Comparison of ENCODE assay signal across 12 cellular contexts in genomic region chr9:33137271-33137670, GRCh38. TPM values are rescaled to one million over a fixed set of nuclear protein-coding genes. Genes with fewer than 3 reads are reported as not detected.
DNase-seq lines count a peak whose midpoint lies in the region; ATAC-seq and TF ChIP-seq lines count a peak whose summit lies in the region.
"Had no signal": no experiment of that assay in that cellular context is flagged by ENCODE, and none has a peak within 500 bp of the region (broad histone marks: within the 10 kb centered on the region; RNA-seq: fewer than 3 reads in every experiment).

No MANE protein-coding gene starts in this region.

- H3K4me2 ChIP-seq in BLaER1 treated with 17β-estradiol and CSF1 and Interleukin-3, amounts not matched to agents 10 nM and 100 nM = peak overlapping the region; percentile 73 to 95 (median 91)

- 76 to 92% (median 79%) methylated on average over 2 to 3 of the region's 3 CpGs for WGBS in adrenal gland, 4 donors

- no peaks in the 10 kb centered on the region for H3K27me3 ChIP-seq in BLaER1 treated with 17β-estradiol and CSF1 and Interleukin-3, amounts not matched to agents 10 nM and 100 nM
- no peaks in the 10 kb centered on the region for H3K27me3 ChIP-seq in CD8-positive, alpha-beta T cell (ENCODE audit: insufficient read depth, low read length)
- H3K27me3 ChIP-seq in adrenal gland = no peaks in the 10 kb centered on the region

- H3K4me3 ChIP-seq in BLaER1 treated with 17β-estradiol and CSF1 and Interleukin-3, amounts not matched to agents 10 nM and 100 nM = no peak overlapping the region
- peak overlapping the region; percentile 9 for H3K4me3 ChIP-seq in CD8-positive, alpha-beta T cell (ENCODE audit: low read depth, low read length)
- H3K4me3 ChIP-seq in adrenal gland = no peak overlapping the region
- H3K4me3 ChIP-seq: lung, psoas muscle had no signal

- no peak for TF ChIP-seq POLR2A in adrenal gland (IDR thresholded peaks at IDR 0.05)

- no peak for DNase-seq in CD8-positive, alpha-beta T cell
- DNase-seq in adrenal gland (peak in 1 of 7 donors; percentile 40), natural killer cell (no peak), NCI-H526 (lab: John Stamatoyannopoulos, UW) (no peak), left colon (no peak), midbrain (lab: John Stamatoyannopoulos, UW) (no peak), cortex of kidney (lab: John Stamatoyannopoulos, UW) (no peak)
- DNase-seq: NCI-H446, psoas muscle, SHP77 had no signal

- H3K9me3 Mint-ChIP-seq in CD8-positive, alpha-beta T cell = no peaks in the 10 kb centered on the region
- H3K9me3 Mint-ChIP-seq in natural killer cell = no peaks in the 10 kb centered on the region

- peak overlapping the region; percentile 83 for H3K27ac Mint-ChIP-seq in CD8-positive, alpha-beta T cell
- peak overlapping the region; percentile 89 to 98 for H3K27ac Mint-ChIP-seq in natural killer cell

- ATAC-seq in CD8-positive, alpha-beta T cell = no peak
- no peak for ATAC-seq in natural killer cell
- no peak for ATAC-seq in left colon
- ATAC-seq: psoas muscle had no signal

- H3K9ac ChIP-seq in BLaER1 treated with 17β-estradiol and CSF1 and Interleukin-3, amounts not matched to agents 10 nM and 100 nM = peak overlapping the region; percentile 49 to 85 (median 76); a peak in 17 of 22 replicates

- H3K9me3 ChIP-seq in BLaER1 treated with 17β-estradiol and CSF1 and Interleukin-3, amounts not matched to agents 10 nM and 100 nM (replicated peaks in 1 of 11) = no peaks in the 10 kb centered on the region
- no peaks in the 10 kb centered on the region for H3K9me3 ChIP-seq in CD8-positive, alpha-beta T cell (ENCODE audit: low read length)
- H3K9me3 ChIP-seq in adrenal gland (replicated peaks in 1 of 3) = no peaks in the 10 kb centered on the region
- H3K9me3 ChIP-seq: psoas muscle had no signal

- intact Hi-C loops in CD8-positive, alpha-beta T cell (cut with DNase I, micrococcal nuclease) = no loop called here
- intact Hi-C loops in adrenal gland (cut with DNase I) (no loop called here), natural killer cell (cut with micrococcal nuclease) (no loop called here), left colon (cut with DNase I, micrococcal nuclease) (no loop called here)

- peak overlapping the region; percentile 56 for H3K4me3 Mint-ChIP-seq in CD8-positive, alpha-beta T cell
- H3K4me3 Mint-ChIP-seq in natural killer cell = peak overlapping the region; percentile 65

- H3K27me3 Mint-ChIP-seq in CD8-positive, alpha-beta T cell (ENCODE audit: low read depth) = no peaks in the 10 kb centered on the region
- H3K27me3 Mint-ChIP-seq in natural killer cell (ENCODE audit: low read depth in 2 of 2) = no peaks in the 10 kb centered on the region

- CTCF ChIA-PET in CD8-positive, alpha-beta T cell (lab: Charles Lee) = interaction anchor here (0.9 to 1.9 kb wide), 5 partner anchors 12 to 89 kb away, joined by 3 to 10 read pairs (median 6); partner anchors contain the start of gene SMU1

- H3K27ac ChIP-seq in BLaER1 treated with 17β-estradiol and CSF1 and Interleukin-3, amounts not matched to agents 10 nM and 100 nM = peak overlapping the region; percentile 24 to 96 (median 85); a peak in 21 of 22 replicates
- peak overlapping the region; percentile 6 for H3K27ac ChIP-seq in CD8-positive, alpha-beta T cell (ENCODE audit: low read depth, low read length)
- peak overlapping the region in 3 of 5 donors; percentile 11 to 90 (median 82) for H3K27ac ChIP-seq in adrenal gland
- H3K27ac ChIP-seq: psoas muscle had no signal

- H3K4me1 Mint-ChIP-seq in CD8-positive, alpha-beta T cell (ENCODE audit: low read depth) = peaks cover 82% of the 10 kb centered on the region
- H3K4me1 Mint-ChIP-seq in natural killer cell = peaks cover 79 to 90% of the 10 kb centered on the region in 2 donors

- no peak for TF ChIP-seq CTCF in CD8-positive, alpha-beta T cell (IDR thresholded peaks at IDR 0.05)
- TF ChIP-seq CTCF in adrenal gland (IDR thresholded peaks at IDR 0.05) (no peak), natural killer cell (IDR thresholded peaks at IDR 0.05) (no peak)

- POLR2A ChIA-PET in CD8-positive, alpha-beta T cell (lab: Charles Lee) = interaction anchor here (0.7 to 1.5 kb wide), 6 partner anchors 14 to 126 kb away, joined by 3 to 6 read pairs (median 4); partner anchors contain the start of gene B4GALT1

- peaks cover 0 to 98% (median 0%) of the 10 kb centered on the region in 11 experiments; a peak in 10 of 22 replicates for H4K20me1 ChIP-seq in BLaER1 treated with 17β-estradiol and CSF1 and Interleukin-3, amounts not matched to agents 10 nM and 100 nM

- peaks cover 29% of the 10 kb centered on the region for H3K36me3 Mint-ChIP-seq in CD8-positive, alpha-beta T cell
- peaks cover 7% of the 10 kb centered on the region for H3K36me3 Mint-ChIP-seq in natural killer cell

- H3K4me1 ChIP-seq in BLaER1 treated with 17β-estradiol and CSF1 and Interleukin-3, amounts not matched to agents 10 nM and 100 nM = peaks cover 91 to 100% (median 97%) of the 10 kb centered on the region in 10 experiments
- H3K4me1 ChIP-seq in CD8-positive, alpha-beta T cell (ENCODE audit: insufficient read depth, low read length) = peaks cover 70% of the 10 kb centered on the region
- H3K4me1 ChIP-seq in adrenal gland (replicated peaks in 1 of 2) = peaks cover 56 to 67% of the 10 kb centered on the region in 2 donors

- peaks cover 19 to 63% (median 28%) of the 10 kb centered on the region in 11 experiments for H3K36me3 ChIP-seq in BLaER1 treated with 17β-estradiol and CSF1 and Interleukin-3, amounts not matched to agents 10 nM and 100 nM
- peaks cover 13% of the 10 kb centered on the region for H3K36me3 ChIP-seq in CD8-positive, alpha-beta T cell (ENCODE audit: insufficient read depth, low read length)
- H3K36me3 ChIP-seq in adrenal gland (replicated peaks in 1 of 2) = peaks cover 0 to 23% of the 10 kb centered on the region in 2 donors

RNA-seq across cellular contexts. Expression of gene B4GALT1, which starts 29.9 kb away (rescaled TPM):
- total RNA-seq in CD8-positive, alpha-beta T cell = 100 to 1,000 TPM; 139 to 140 TPM
- total RNA-seq in adrenal gland (100 to 1,000 TPM in 1 of 8 donors, 10 to 100 TPM in 7; 44.5 to 117 (median 70.1) TPM), natural killer cell (100 to 1,000 TPM; 122 to 143 (median 128) TPM), left colon (100 to 1,000 TPM; 106 to 115 TPM)
- polyA plus RNA-seq in adrenal gland = 10 to 100 TPM; 18.7 to 70.5 (median 21.9) TPM

Comparison
In these comparisons a context has a peak if more than half of its experiments do, and no peak if none do; other contexts are left out.
1. H3K27ac ChIP-seq: peak in every context shown above with its lines; median percentile 85 in BLaER1 treated with 17β-estradiol and CSF1 and Interleukin-3, amounts not matched to agents 10 nM and 100 nM; 82 in adrenal gland; 6 in CD8-positive, alpha-beta T cell.